In the genomic region with DNA sequence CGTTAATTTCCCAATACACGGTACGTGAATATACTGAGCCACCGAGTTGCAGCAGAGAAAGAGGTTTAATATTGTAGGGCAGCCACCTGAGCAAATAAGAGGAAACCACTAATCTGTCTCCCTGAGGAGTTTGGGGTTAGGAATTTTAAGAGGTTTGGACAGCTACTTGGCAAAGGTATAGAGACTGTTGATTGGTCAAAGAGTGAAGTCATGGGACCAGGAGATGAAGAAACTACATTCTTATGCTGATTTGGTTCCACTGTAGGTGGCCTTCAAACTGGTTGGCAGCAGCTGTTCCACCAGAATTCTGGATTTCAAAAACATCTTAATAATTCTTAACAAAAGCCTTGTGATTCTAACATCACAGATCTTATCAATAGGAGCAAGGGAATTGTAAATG, we compare ENCODE assay signal across 11 cellular contexts.
"Had no signal": no experiment of that assay in that cellular context is flagged by ENCODE, and none has a peak within 500 bp of the region (broad histone marks: within the 10 kb centered on the region; RNA-seq: fewer than 3 reads in every experiment).

No MANE protein-coding gene starts in this region.

- DNase-seq: activated CD4-positive, alpha-beta T cell treated with anti-CD3 and anti-CD28 coated beads, Interleukin-2, amount 50 U/mL, for 1 hour; activated naive CD4-positive, alpha-beta T cell; aorta; esophagus squamous epithelium; foreskin melanocyte; left colon; mammary epithelial cell; natural killer cell; stimulated activated CD4-positive, alpha-beta T cell treated with anti-CD3 and anti-CD28 coated beads, Interleukin-2, amount 100 ng/mL, for 48 hours; stimulated activated naive CD4-positive, alpha-beta T cell; T-helper 2 cell had no signal
